In genomic region chr20:41664584-41664983, GRCh38 we compare ENCODE assay signal across 9 cellular contexts. TPM values are rescaled to one million over a fixed set of nuclear protein-coding genes. Genes with fewer than 3 reads are reported as not detected.
DNase-seq lines count a peak whose midpoint lies in the region; ATAC-seq and TF ChIP-seq lines count a peak whose summit lies in the region.
"Had no signal": no experiment of that assay in that cellular context is flagged by ENCODE, and none has a peak within 500 bp of the region (broad histone marks: within the 10 kb centered on the region; RNA-seq: fewer than 3 reads in every experiment).

No MANE protein-coding gene starts in this region.

- TF ChIP-seq CTCF in mammary epithelial cell (conservative IDR thresholded peaks at IDR 0.05 in 1 of 2, IDR thresholded peaks at IDR 0.05 in 1 of 2; ENCODE audit: extremely low read depth in 1 of 2, insufficient read depth in 1 of 2, low read depth in 1 of 2, low read length in 2 of 2) (no peak), MM.1S (IDR thresholded peaks at IDR 0.05; ENCODE audit: low read length) (no peak), foreskin keratinocyte (conservative IDR thresholded peaks at IDR 0.05) (no peak), type B pancreatic cell (conservative IDR thresholded peaks at IDR 0.05) (no peak), right atrium auricular region (IDR thresholded peaks at IDR 0.05) (no peak)

- H4K20me1 ChIP-seq in mammary epithelial cell (ENCODE audit: insufficient read depth, low read length) (no peaks in the 10 kb centered on the region), MM.1S (ENCODE audit: insufficient read depth, low read length) (no peaks in the 10 kb centered on the region)

- H3F3A ChIP-seq in MM.1S (ENCODE audit: insufficient read depth, low read length), result no peaks in the 10 kb centered on the region

- no peak overlapping the region for H3K9ac ChIP-seq in mammary epithelial cell (ENCODE audit: insufficient read depth, low read length)
- H3K9ac ChIP-seq in MM.1S (ENCODE audit: low read length), result peak overlapping the region; percentile 9; the same call in 1 of the 2 replicates

- no peaks in the 10 kb centered on the region for H3K27me3 ChIP-seq in mammary epithelial cell (ENCODE audit: insufficient read depth, low read length)
- H3K27me3 ChIP-seq in MM.1S (replicated peaks; ENCODE audit: insufficient read depth, low read length), result no peaks in the 10 kb centered on the region
- H3K27me3 ChIP-seq in foreskin keratinocyte, result peaks cover 11% of the 10 kb centered on the region
- H3K27me3 ChIP-seq in right atrium auricular region, result no peaks in the 10 kb centered on the region

- H3K79me2 ChIP-seq in mammary epithelial cell (ENCODE audit: insufficient read depth, low read length) (no peaks in the 10 kb centered on the region), MM.1S (ENCODE audit: low read length) (no peaks in the 10 kb centered on the region)

- H2AFZ ChIP-seq in mammary epithelial cell (ENCODE audit: low read depth, low read length), result no peak overlapping the region
- H2AFZ ChIP-seq in MM.1S (ENCODE audit: low read length), result peak overlapping the region; percentile 57

- ATAC-seq in foreskin keratinocyte, result no peak

- H3K36me3 ChIP-seq in mammary epithelial cell (ENCODE audit: insufficient read depth, low read length), result no peaks in the 10 kb centered on the region
- H3K36me3 ChIP-seq in MM.1S (replicated peaks; ENCODE audit: insufficient read depth, low read length), result no peaks in the 10 kb centered on the region
- H3K36me3 ChIP-seq in right atrium auricular region, result no peaks in the 10 kb centered on the region

- dilution Hi-C loops in mammary epithelial cell (cut with HindIII; ENCODE audit: low sequenced_read_pairs), result no loop called here

- CTCF ChIA-PET in mammary epithelial cell (lab: Charles Lee; ENCODE audit: low non-redundant PET), result no interaction called here

- BruUV-seq in mammary epithelial cell (replicated peaks; lab: Mats Ljungman, UMichigan), result no TSS peak

- H3K4me3 ChIP-seq in mammary epithelial cell (replicated peaks in 1 of 3; ENCODE audit: insufficient read depth in 1 of 3, low read depth in 2 of 3, low read length in 3 of 3), result no peak overlapping the region
- H3K4me3 ChIP-seq in MM.1S (ENCODE audit: low read length), result peak overlapping the region; percentile 51
- no peak overlapping the region for H3K4me3 ChIP-seq in right atrium auricular region

- no peaks in the 10 kb centered on the region for H3K9me3 Mint-ChIP-seq in type B pancreatic cell

- in situ Hi-C loops in T47D (cut with HindIII; ENCODE audit: low pct_unique_long_range_greater_than_20kb, low sequenced_read_pairs), result no loop called here
- in situ Hi-C loops in mammary epithelial cell (cut with MboI; ENCODE audit: low sequenced_read_pairs in 2 of 2), result no loop called here

- no peaks in the 10 kb centered on the region for H3K4me1 ChIP-seq in mammary epithelial cell (ENCODE audit: insufficient read depth, low read length)
- H3K4me1 ChIP-seq in MM.1S (ENCODE audit: low read length), result peaks cover 11% of the 10 kb centered on the region
- no peaks in the 10 kb centered on the region for H3K4me1 ChIP-seq in foreskin keratinocyte
- H3K4me1 ChIP-seq in right atrium auricular region, result no peaks in the 10 kb centered on the region

- DNase-seq in T47D (ENCODE audit: low read depth in 1 of 2, low spot score in 1 of 2) (peak; percentile 41 to 77), mammary epithelial cell (no peak), MM.1S (peak; percentile 56), amniotic epithelial cell (ENCODE audit: low read depth) (peak; percentile 12), SHP77 treated with DMSO at 0.1 percent for 48 hours (lab: John Stamatoyannopoulos, UW) (no peak), foreskin keratinocyte (no peak), type B pancreatic cell (ENCODE audit: extremely low spot score, unreplicated experiment) (no peak), right atrium auricular region (ENCODE audit: low spot score) (no peak)
- DNase-seq: NCI-H1694 treated with DMSO at 0.1 percent for 48 hours had no signal

- no peak overlapping the region for H3K4me3 Mint-ChIP-seq in type B pancreatic cell

- H3K27ac ChIP-seq in mammary epithelial cell (ENCODE audit: insufficient read depth, low read depth, low read length) (no peak overlapping the region), MM.1S (ENCODE audit: low read length) (no peak overlapping the region), foreskin keratinocyte (no peak overlapping the region), right atrium auricular region (no peak overlapping the region)

- H3K4me1 Mint-ChIP-seq in type B pancreatic cell (ENCODE audit: unreplicated experiment), result no peaks in the 10 kb centered on the region

- 54% methylated on average over 5 of the region's 5 CpGs for WGBS in mammary epithelial cell (ENCODE audit: low coverage, missing lambda C conversion rate)

- H3K36me3 Mint-ChIP-seq in type B pancreatic cell, result no peaks in the 10 kb centered on the region

- H3K9me3 ChIP-seq in mammary epithelial cell (replicated peaks; ENCODE audit: insufficient read depth, low read length) (no peaks in the 10 kb centered on the region), MM.1S (replicated peaks; ENCODE audit: insufficient read depth, low read length) (no peaks in the 10 kb centered on the region), right atrium auricular region (no peaks in the 10 kb centered on the region)

- peaks cover 9% of the 10 kb centered on the region for H3K27me3 Mint-ChIP-seq in type B pancreatic cell

- H3K27ac Mint-ChIP-seq in type B pancreatic cell, result no peak overlapping the region

- H3K9me2 ChIP-seq in MM.1S (replicated peaks; ENCODE audit: insufficient read depth, low read length), result no peaks in the 10 kb centered on the region

- H3K4me2 ChIP-seq in mammary epithelial cell (ENCODE audit: insufficient read depth, low read depth, low read length), result no peak overlapping the region
- H3K4me2 ChIP-seq in MM.1S (ENCODE audit: low read depth, low read length), result peak overlapping the region; percentile 46

- intact Hi-C loops in mammary epithelial cell (cut with micrococcal nuclease), result loop anchor here (2.0 kb wide), 1 partner anchor 40 kb away; no protein-coding TSS in a partner anchor

RNA-seq across cellular contexts. Expression of gene CHD6, which starts 46.4 kb away (rescaled TPM):
- total RNA-seq in mammary epithelial cell (10 to 100 TPM; 27.0 to 28.2 TPM), foreskin keratinocyte (13.3 and 15.1 TPM in 2 replicates), type B pancreatic cell (ENCODE audit: low replicate concordance) (49.2 and 72.6 TPM in 2 replicates), right atrium auricular region (10 to 100 TPM; 22.2 to 27.4 TPM)
- polyA plus RNA-seq in mammary epithelial cell (6.0 TPM), foreskin keratinocyte (2.1 TPM in 2 replicates)
- polyA minus RNA-seq in mammary epithelial cell, result 32.2 TPM

Comparison
In these comparisons a context has a peak if more than half of its experiments do, and no peak if none do; other contexts are left out.
1. DNase-seq: peak in T47D (2 of 2), MM.1S (single experiment) and amniotic epithelial cell (single experiment); none in mammary epithelial cell (single experiment), SHP77 treated with DMSO at 0.1 percent for 48 hours (single experiment), foreskin keratinocyte (0 of 2), type B pancreatic cell (single experiment) and right atrium auricular region (single experiment).